In genomic region chr5:135313405-135313804, GRCh38 we compare ENCODE assay signal across 1 cellular context.
TF ChIP-seq lines count a peak whose summit lies in the region.

No MANE protein-coding gene starts in this region.

TF ChIP-seq in IMR-90, 13 proteins besides CTCF, POLR2A, EP300 and RAD21:
- TF ChIP-seq BHLHE40 (IDR thresholded peaks at IDR 0.05; ENCODE audit: low read depth, low read length): no peak
- no peak for TF ChIP-seq RFX5 (IDR thresholded peaks at IDR 0.05; ENCODE audit: low read depth, low read length)
- no peak for TF ChIP-seq NFE2L2 (IDR thresholded peaks at IDR 0.05; ENCODE audit: low read depth, low read length)
- TF ChIP-seq CHD1 (IDR thresholded peaks at IDR 0.05; ENCODE audit: low read depth, low read length): no peak
